Comparison of ENCODE assay signal across 1 cellular context in genomic region chr15:74399511-74400312, GRCh38.
A peak's percentile ranks its signal among the peaks of the same experiment; 100 is the strongest.
TF ChIP-seq lines count a peak whose summit lies in the region.

No MANE protein-coding gene starts in this region.

TF ChIP-seq in GM12878, 131 proteins besides CTCF, POLR2A, EP300 and RAD21 (continued from another document):
- TF ChIP-seq CUX1 (IDR thresholded peaks at IDR 0.05; ENCODE audit: insufficient replicate concordance, low read depth, low read length) (peak; percentile 34), NKRF (conservative IDR thresholded peaks at IDR 0.05) (0 out of 2 replicates have a peak, but pooled peaks have one; percentile 2), ETV6 (conservative IDR thresholded peaks at IDR 0.05 in 1 of 2, IDR thresholded peaks at IDR 0.05 in 1 of 2; ENCODE audit: borderline replicate concordance in 1 of 2, low read depth in 1 of 2) (peak in 1 of 2 experiments; percentile 82; a peak in 2 of 4 replicates), TCF3 (IDR thresholded peaks at IDR 0.05; ENCODE audit: borderline replicate concordance, insufficient read depth, low read depth, low read length) (peak; percentile 92), RFX5 (IDR thresholded peaks at IDR 0.05; ENCODE audit: low read depth, low read length) (no peak), RB1 (IDR thresholded peaks at IDR 0.05; ENCODE audit: borderline replicate concordance) (no peak), BHLHE40 (IDR thresholded peaks at IDR 0.05; ENCODE audit: borderline replicate concordance in 1 of 2, low read depth in 2 of 2, low read length in 1 of 2) (peak; percentile 3 to 42; a peak in 1 of 4 replicates), BCL3 (IDR thresholded peaks at IDR 0.05; ENCODE audit: borderline replicate concordance, insufficient read depth, low read depth, low read length, poor library complexity, severe bottlenecking) (peak; percentile 43), STAT3 (IDR thresholded peaks at IDR 0.05; ENCODE audit: low read depth, low read length) (no peak), NBN (IDR thresholded peaks at IDR 0.05) (no peak), SKIL (IDR thresholded peaks at IDR 0.05; ENCODE audit: low read depth, poor library complexity, severe bottlenecking) (no peak), IKZF1 (conservative IDR thresholded peaks at IDR 0.05) (peak; percentile 99), ATF7 (IDR thresholded peaks at IDR 0.05; ENCODE audit: low read depth) (peak; percentile 22; the same call in 1 of the 2 replicates), TARDBP (IDR thresholded peaks at IDR 0.05; ENCODE audit: borderline replicate concordance) (peak; percentile 39; the same call in 1 of the 2 replicates), MEF2A (IDR thresholded peaks at IDR 0.05; ENCODE audit: insufficient read depth, low read depth, low read length) (peak; percentile 54; the same call in 1 of the 2 replicates), PBX3 (IDR thresholded peaks at IDR 0.05; ENCODE audit: insufficient replicate concordance, low read depth, low read length) (peak; percentile 22), MLLT1 (IDR thresholded peaks at IDR 0.05) (0 out of 2 replicates have a peak, but pooled peaks have one; percentile 14), DPF2 (IDR thresholded peaks at IDR 0.05) (peak; percentile 92; the same call in 1 of the 2 replicates), IRF4 (IDR thresholded peaks at IDR 0.05; ENCODE audit: low read depth, low read length) (0 out of 2 replicates have a peak, but pooled peaks have one; percentile 6)
